In genomic region chr13:101570410-101570809, GRCh38 we compare ENCODE assay signal across 26 cellular contexts.
DNase-seq lines count a peak whose midpoint lies in the region; ATAC-seq and TF ChIP-seq lines count a peak whose summit lies in the region.
"Had no signal": no experiment of that assay in that cellular context is flagged by ENCODE, and none has a peak within 500 bp of the region (broad histone marks: within the 10 kb centered on the region; RNA-seq: fewer than 3 reads in every experiment).

No MANE protein-coding gene starts in this region.

- H3K9ac ChIP-seq in MM.1S (ENCODE audit: low read length): no peak overlapping the region

- H3F3A ChIP-seq in MM.1S (ENCODE audit: insufficient read depth, low read length): no peaks in the 10 kb centered on the region

- H3K9me3 ChIP-seq in MM.1S (replicated peaks; ENCODE audit: insufficient read depth, low read length) (no peaks in the 10 kb centered on the region), left lung (no peaks in the 10 kb centered on the region)
- H3K9me3 ChIP-seq: vagina had no signal

- H3K27me3 Mint-ChIP-seq in activated T-helper 17 cell treated with anti-CD3 and anti-CD28 coated beads, Interleukin-2, amount 50 U/mL, for 72 hours: no peaks in the 10 kb centered on the region
- H3K27me3 Mint-ChIP-seq: activated naive CD4-positive, alpha-beta T cell treated with anti-CD3 and anti-CD28 coated beads, Interleukin-2, amount 50 U/mL, for 24 hours; dendritic cell treated with granulocyte-macrophage colony-stimulating factor and Interleukin-4, amounts not matched to agents 40 ng/mL and 50 ng/mL, for 4 days; IgD-negative memory B cell; naive thymus-derived CD4-positive, alpha-beta T cell; stimulated activated naive CD8-positive, alpha-beta T cell treated with anti-CD3 and anti-CD28 coated beads, Interleukin-15, amount 100 ng/mL, for 72 hours had no signal

- no peaks in the 10 kb centered on the region for H3K4me1 ChIP-seq in MM.1S (ENCODE audit: low read length)
- H3K4me1 ChIP-seq in left lung: no peaks in the 10 kb centered on the region
- H3K4me1 ChIP-seq: vagina had no signal

- H3K27ac Mint-ChIP-seq in activated T-helper 17 cell treated with anti-CD3 and anti-CD28 coated beads, Interleukin-2, amount 50 U/mL, for 72 hours: no peak overlapping the region
- H3K27ac Mint-ChIP-seq: activated naive CD4-positive, alpha-beta T cell treated with anti-CD3 and anti-CD28 coated beads, Interleukin-2, amount 50 U/mL, for 24 hours; dendritic cell treated with granulocyte-macrophage colony-stimulating factor and Interleukin-4, amounts not matched to agents 40 ng/mL and 50 ng/mL, for 4 days; GM23338; IgD-negative memory B cell; naive thymus-derived CD4-positive, alpha-beta T cell; stimulated activated naive CD8-positive, alpha-beta T cell treated with anti-CD3 and anti-CD28 coated beads, Interleukin-15, amount 100 ng/mL, for 72 hours; T-helper 1 cell treated with Interleukin-12 subunit alpha and Interleukin-12 subunit beta and Interleukin-4 antibody, amounts not matched to agents 30 μg/mL and 1 μg/mL, for 36 hours had no signal

- H3K27ac ChIP-seq in MM.1S (ENCODE audit: low read length) (no peak overlapping the region), brain microvascular endothelial cell (no peak overlapping the region), left lung (no peak overlapping the region)
- H3K27ac ChIP-seq: vagina had no signal

- no peak overlapping the region for H3K4me2 ChIP-seq in MM.1S (ENCODE audit: low read depth, low read length)
- H3K4me2 ChIP-seq: GM23338 had no signal

- H3K27me3 ChIP-seq in MM.1S (replicated peaks; ENCODE audit: insufficient read depth, low read length): no peaks in the 10 kb centered on the region
- H3K27me3 ChIP-seq in brain microvascular endothelial cell (replicated peaks): no peaks in the 10 kb centered on the region
- H3K27me3 ChIP-seq in left lung: no peaks in the 10 kb centered on the region
- H3K27me3 ChIP-seq: vagina had no signal

- no peak overlapping the region for H2AFZ ChIP-seq in MM.1S (ENCODE audit: low read length)
- H2AFZ ChIP-seq: GM23338 had no signal

- H3K36me3 ChIP-seq in MM.1S (replicated peaks; ENCODE audit: insufficient read depth, low read length) (no peaks in the 10 kb centered on the region), brain microvascular endothelial cell (replicated peaks) (peaks cover 2% of the 10 kb centered on the region), left lung (no peaks in the 10 kb centered on the region)
- H3K36me3 ChIP-seq: vagina had no signal

- intact Hi-C loops in left lung (cut with DNase I): no loop called here

- in situ Hi-C loops in ACHN (cut with HindIII; ENCODE audit: low pct_ligation_motif_present, low pct_unique_long_range_greater_than_20kb, low sequenced_read_pairs): no loop called here
- in situ Hi-C loops in brain microvascular endothelial cell (cut with HindIII; ENCODE audit: low pct_ligation_motif_present, low sequenced_read_pairs): no loop called here

- no peaks in the 10 kb centered on the region for H4K20me1 ChIP-seq in MM.1S (ENCODE audit: insufficient read depth, low read length)

- H3K4me3 Mint-ChIP-seq in activated T-helper 17 cell treated with anti-CD3 and anti-CD28 coated beads, Interleukin-2, amount 50 U/mL, for 72 hours: no peak overlapping the region
- H3K4me3 Mint-ChIP-seq: activated naive CD4-positive, alpha-beta T cell treated with anti-CD3 and anti-CD28 coated beads, Interleukin-2, amount 50 U/mL, for 24 hours; dendritic cell treated with granulocyte-macrophage colony-stimulating factor and Interleukin-4, amounts not matched to agents 40 ng/mL and 50 ng/mL, for 4 days; GM23338; IgD-negative memory B cell; naive thymus-derived CD4-positive, alpha-beta T cell; stimulated activated naive CD8-positive, alpha-beta T cell treated with anti-CD3 and anti-CD28 coated beads, Interleukin-15, amount 100 ng/mL, for 72 hours; T-helper 1 cell treated with Interleukin-12 subunit alpha and Interleukin-12 subunit beta and Interleukin-4 antibody, amounts not matched to agents 30 μg/mL and 1 μg/mL, for 36 hours had no signal

- no peaks in the 10 kb centered on the region for H3K4me1 Mint-ChIP-seq in activated T-helper 17 cell treated with anti-CD3 and anti-CD28 coated beads, Interleukin-2, amount 50 U/mL, for 72 hours
- H3K4me1 Mint-ChIP-seq: activated naive CD4-positive, alpha-beta T cell treated with anti-CD3 and anti-CD28 coated beads, Interleukin-2, amount 50 U/mL, for 24 hours; IgD-negative memory B cell; stimulated activated naive CD8-positive, alpha-beta T cell treated with anti-CD3 and anti-CD28 coated beads, Interleukin-15, amount 100 ng/mL, for 72 hours had no signal

- H3K36me3 Mint-ChIP-seq in activated T-helper 17 cell treated with anti-CD3 and anti-CD28 coated beads, Interleukin-2, amount 50 U/mL, for 72 hours (ENCODE audit: low read depth): no peaks in the 10 kb centered on the region
- H3K36me3 Mint-ChIP-seq: activated naive CD4-positive, alpha-beta T cell treated with anti-CD3 and anti-CD28 coated beads, Interleukin-2, amount 50 U/mL, for 24 hours; IgD-negative memory B cell; naive thymus-derived CD4-positive, alpha-beta T cell had no signal

- DNase-seq in ACHN: peak; percentile 18
- DNase-seq in MM.1S: peak; percentile 9
- peak; percentile 22 for DNase-seq in brain microvascular endothelial cell
- no peak for DNase-seq in left lung
- no peak for DNase-seq in activated naive CD4-positive, alpha-beta T cell (lab: John Stamatoyannopoulos, UW)
- DNase-seq: activated CD4-positive, alpha-beta T cell treated with anti-CD3 and anti-CD28 coated beads, Interleukin-2, amount 50 U/mL, for 48 hours; central memory CD4-positive, alpha-beta T cell; midbrain; naive thymus-derived CD4-positive, alpha-beta T cell; NCI-H1417; NCI-H2081; NCI-H2227 treated with DMSO at 0.1 percent for 48 hours; retina; RPMI8226; small intestine; stimulated activated naive CD8-positive, alpha-beta T cell treated with anti-CD3 and anti-CD28 coated beads, Interleukin-15, amount 100 ng/mL, for 72 hours had no signal

- H3K9me3 Mint-ChIP-seq in activated T-helper 17 cell treated with anti-CD3 and anti-CD28 coated beads, Interleukin-2, amount 50 U/mL, for 72 hours: no peaks in the 10 kb centered on the region
- H3K9me3 Mint-ChIP-seq: activated naive CD4-positive, alpha-beta T cell treated with anti-CD3 and anti-CD28 coated beads, Interleukin-2, amount 50 U/mL, for 24 hours; dendritic cell treated with granulocyte-macrophage colony-stimulating factor and Interleukin-4, amounts not matched to agents 40 ng/mL and 50 ng/mL, for 4 days; GM23338; IgD-negative memory B cell; naive thymus-derived CD4-positive, alpha-beta T cell; stimulated activated naive CD8-positive, alpha-beta T cell treated with anti-CD3 and anti-CD28 coated beads, Interleukin-15, amount 100 ng/mL, for 72 hours; T-helper 1 cell treated with Interleukin-12 subunit alpha and Interleukin-12 subunit beta and Interleukin-4 antibody, amounts not matched to agents 30 μg/mL and 1 μg/mL, for 36 hours had no signal

- H3K4me3 ChIP-seq in MM.1S (ENCODE audit: low read length) (no peak overlapping the region), brain microvascular endothelial cell (ENCODE audit: low read depth, low read length) (no peak overlapping the region), left lung (no peak overlapping the region)
- H3K4me3 ChIP-seq: GM23338, vagina had no signal

- no peaks in the 10 kb centered on the region for H3K79me2 ChIP-seq in MM.1S (ENCODE audit: low read length)

- H3K9me2 ChIP-seq in MM.1S (replicated peaks; ENCODE audit: insufficient read depth, low read length): no peaks in the 10 kb centered on the region

- TF ChIP-seq CTCF in MM.1S (IDR thresholded peaks at IDR 0.05; ENCODE audit: low read length) (no peak), brain microvascular endothelial cell (IDR thresholded peaks at IDR 0.05; ENCODE audit: low read depth, low read length, missing control alignments) (no peak), left lung (IDR thresholded peaks at IDR 0.05) (no peak)

- peak; percentile 79 for ATAC-seq in left lung
- no peak for ATAC-seq in GM21447 (IDR thresholded peaks at IDR 0.05; ENCODE audit: unreplicated experiment)
- no peak for ATAC-seq in HG02840 (IDR thresholded peaks at IDR 0.05; ENCODE audit: low FRiP score, unreplicated experiment)
- no peak for ATAC-seq in activated T-helper 17 cell treated with anti-CD3 and anti-CD28 coated beads, Interleukin-2, amount 50 U/mL, for 72 hours (replicated peaks)
- ATAC-seq: activated CD4-positive, CD25-positive, alpha-beta regulatory T cell treated with anti-CD3 and anti-CD28 coated beads, Interleukin-2, amount 50 U/mL, for 24 hours; GM23338; naive thymus-derived CD4-positive, alpha-beta T cell; stimulated activated naive CD8-positive, alpha-beta T cell treated with anti-CD3 and anti-CD28 coated beads, Interleukin-15, amount 100 ng/mL, for 72 hours had no signal

Comparison
In these comparisons a context has a peak if more than half of its experiments do, and no peak if none do; other contexts are left out.
1. DNase-seq: peak in ACHN (single experiment), MM.1S (single experiment) and brain microvascular endothelial cell (single experiment); none in left lung (0 of 2) and activated naive CD4-positive, alpha-beta T cell (0 of 4).